ENCODE assay signal across 16 cellular contexts in genomic region chr14:74015178-74015577, GRCh38. TPM values are rescaled to one million over a fixed set of nuclear protein-coding genes. Genes with fewer than 3 reads are reported as not detected.
DNase-seq lines count a peak whose midpoint lies in the region; ATAC-seq and TF ChIP-seq lines count a peak whose summit lies in the region.
"Had no signal": no experiment of that assay in that cellular context is flagged by ENCODE, and none has a peak within 500 bp of the region (broad histone marks: within the 10 kb centered on the region; RNA-seq: fewer than 3 reads in every experiment).

No MANE protein-coding gene starts in this region.

- peaks cover 9% of the 10 kb centered on the region for H3K4me1 Mint-ChIP-seq in T-helper 17 cell
- H3K4me1 Mint-ChIP-seq in T-helper 2 cell treated with Interferon-gamma antibody and Interleukin-4, amounts not matched to agents 5 μg/mL and 100 μg/mL, for 36 hours (ENCODE audit: low read depth): peaks cover 19% of the 10 kb centered on the region
- H3K4me1 Mint-ChIP-seq: GM23338 had no signal

- in situ Hi-C loops in gastrocnemius medialis (cut with MboI; ENCODE audit: low sequenced_read_pairs in 4 of 4): no loop called here

- H3K27ac Mint-ChIP-seq in T-helper 17 cell: peak overlapping the region; percentile 2
- no peak overlapping the region for H3K27ac Mint-ChIP-seq in T-helper 2 cell treated with Interferon-gamma antibody and Interleukin-4, amounts not matched to agents 5 μg/mL and 100 μg/mL, for 36 hours
- H3K27ac Mint-ChIP-seq: CD4-positive, CD25-positive, alpha-beta regulatory T cell; GM23338 had no signal

- 0 out of 2 replicates have a peak overlapping the region, but pooled peaks have one; percentile 19 for H3K27ac ChIP-seq in C4-2B
- H3K27ac ChIP-seq in Karpas-422 (ENCODE audit: low read length): no peak overlapping the region
- H3K27ac ChIP-seq in right lobe of liver: peak overlapping the region in 2 of 3 donors; percentile 48 to 65
- no peak overlapping the region for H3K27ac ChIP-seq in gastrocnemius medialis
- H3K27ac ChIP-seq: BLaER1, HL-60 had no signal

- peaks cover 31% of the 10 kb centered on the region for H3K79me2 ChIP-seq in Karpas-422 (ENCODE audit: low read length)

- peaks cover 20% of the 10 kb centered on the region for H3K4me1 ChIP-seq in Karpas-422 (ENCODE audit: low read length)
- peaks cover 0 to 33% (median 9%) of the 10 kb centered on the region in 4 donors for H3K4me1 ChIP-seq in right lobe of liver
- peaks cover 6 to 12% of the 10 kb centered on the region in 2 donors for H3K4me1 ChIP-seq in gastrocnemius medialis

- no peaks in the 10 kb centered on the region for H3K27me3 Mint-ChIP-seq in T-helper 17 cell
- H3K27me3 Mint-ChIP-seq in T-helper 2 cell treated with Interferon-gamma antibody and Interleukin-4, amounts not matched to agents 5 μg/mL and 100 μg/mL, for 36 hours (ENCODE audit: low read depth): no peaks in the 10 kb centered on the region
- H3K27me3 Mint-ChIP-seq: CD4-positive, CD25-positive, alpha-beta regulatory T cell had no signal

- peaks cover 5% of the 10 kb centered on the region; the same call in 1 of the 2 replicates for H3K36me3 ChIP-seq in Karpas-422 (ENCODE audit: insufficient read depth, low read length)
- peaks cover 0 to 15% (median 4%) of the 10 kb centered on the region in 4 donors for H3K36me3 ChIP-seq in right lobe of liver
- peaks cover 0 to 13% of the 10 kb centered on the region in 2 donors for H3K36me3 ChIP-seq in gastrocnemius medialis

- no peaks in the 10 kb centered on the region for H4K20me1 ChIP-seq in Karpas-422 (ENCODE audit: insufficient read depth, low read depth, low read length)
- H4K20me1 ChIP-seq: BLaER1 had no signal

- TF ChIP-seq CTCF in C4-2B (conservative IDR thresholded peaks at IDR 0.05) (no peak), right lobe of liver (IDR thresholded peaks at IDR 0.05) (no peak), gastrocnemius medialis (IDR thresholded peaks at IDR 0.05 in 4 of 5, conservative IDR thresholded peaks at IDR 0.05 in 1 of 5) (no peak)

- no peak for TF ChIP-seq POLR2A in right lobe of liver (IDR thresholded peaks at IDR 0.05)
- no peak for TF ChIP-seq POLR2A in gastrocnemius medialis (IDR thresholded peaks at IDR 0.05)

- no peak overlapping the region for H3K9ac ChIP-seq in Karpas-422 (ENCODE audit: low read length)
- H3K9ac ChIP-seq: BLaER1 had no signal

- H3K9me3 ChIP-seq in Karpas-422 (ENCODE audit: low read length) (no peaks in the 10 kb centered on the region), T-helper 17 cell (ENCODE audit: control insufficient read depth, low read length, poor library complexity, severe bottlenecking) (no peaks in the 10 kb centered on the region), right lobe of liver (no peaks in the 10 kb centered on the region), gastrocnemius medialis (no peaks in the 10 kb centered on the region)
- H3K9me3 ChIP-seq: BLaER1 had no signal

- ATAC-seq in T-helper 17 cell: no peak
- no peak for ATAC-seq in right lobe of liver
- ATAC-seq in gastrocnemius medialis: no peak
- ATAC-seq: GM23338 had no signal

- peaks cover 6% of the 10 kb centered on the region for H3K36me3 Mint-ChIP-seq in T-helper 17 cell (ENCODE audit: low read depth)
- peaks cover 1% of the 10 kb centered on the region for H3K36me3 Mint-ChIP-seq in T-helper 2 cell treated with Interferon-gamma antibody and Interleukin-4, amounts not matched to agents 5 μg/mL and 100 μg/mL, for 36 hours (ENCODE audit: low read depth)

- H3K4me3 Mint-ChIP-seq in T-helper 17 cell: no peak overlapping the region
- no peak overlapping the region for H3K4me3 Mint-ChIP-seq in T-helper 2 cell treated with Interferon-gamma antibody and Interleukin-4, amounts not matched to agents 5 μg/mL and 100 μg/mL, for 36 hours
- H3K4me3 Mint-ChIP-seq: GM23338 had no signal

- H2AFZ ChIP-seq in Karpas-422 (ENCODE audit: low read length): no peak overlapping the region
- H2AFZ ChIP-seq: GM23338 had no signal

- H3K27me3 ChIP-seq in Karpas-422 (ENCODE audit: low read length) (no peaks in the 10 kb centered on the region), right lobe of liver (no peaks in the 10 kb centered on the region), gastrocnemius medialis (no peaks in the 10 kb centered on the region)
- H3K27me3 ChIP-seq: BLaER1 had no signal

- H3K9me2 ChIP-seq in Karpas-422 (replicated peaks; ENCODE audit: insufficient read depth, low read length): no peaks in the 10 kb centered on the region

- H3K4me3 ChIP-seq in Karpas-422 (ENCODE audit: low read length) (no peak overlapping the region), right lobe of liver (no peak overlapping the region), gastrocnemius medialis (no peak overlapping the region)
- H3K4me3 ChIP-seq: BLaER1, GM23338 had no signal

- peak; percentile 55 for DNase-seq in Karpas-422
- no peak for DNase-seq in T-helper 17 cell
- DNase-seq in right lobe of liver: no peak
- DNase-seq in NCI-H1436 treated with DMSO at 0.1 percent for 48 hours (lab: John Stamatoyannopoulos, UW): no peak
- DNase-seq in gastrocnemius medialis: no peak
- DNase-seq in T-helper 2 cell treated with Interferon-gamma antibody and Interleukin-4, amounts not matched to agents 5 μg/mL and 100 μg/mL, for 36 hours (ENCODE audit: low spot score): no peak
- DNase-seq: Calu3; CD4-positive, CD25-positive, alpha-beta regulatory T cell; DMS79 treated with DMSO at 0.1 percent for 48 hours; HCEC 1CT; IMR-90; KG1 had no signal

- intact Hi-C loops in right lobe of liver (cut with DNase I): no loop called here
- intact Hi-C loops in gastrocnemius medialis (cut with DNase I; ENCODE audit: low total_unique reads): loop anchor here (5.0 kb wide), 2 partner anchors 128 to 477 kb away; partner anchors contain the start of genes ISCA2, NPC2 and ZNF410

- no peaks in the 10 kb centered on the region for H3K9me3 Mint-ChIP-seq in T-helper 2 cell treated with Interferon-gamma antibody and Interleukin-4, amounts not matched to agents 5 μg/mL and 100 μg/mL, for 36 hours
- H3K9me3 Mint-ChIP-seq: GM23338 had no signal

- 86% methylated on average over 3 of the region's 3 CpGs for WGBS in right lobe of liver (ENCODE audit: insufficient coverage, low coverage, low lambda C conversion rate, missing lambda C conversion rate)

- H3K4me2 ChIP-seq in Karpas-422 (ENCODE audit: low read depth, low read length, poor library complexity, severe bottlenecking): no peak overlapping the region
- H3K4me2 ChIP-seq: BLaER1, GM23338 had no signal

RNA-seq across cellular contexts. Expression of gene ENTPD5, which starts 3.9 kb away (rescaled TPM):
- 22.3 and 26.3 TPM in 2 replicates for total RNA-seq in Karpas-422 (2014; rRNA removed; shearing (Covaris generic); ENCODE audit: low replicate concordance)
- total RNA-seq in T-helper 17 cell (1 to 10 TPM; 8.3 to 8.9 TPM), right lobe of liver (100 to 1,000 TPM in 4 of 6 experiments, 10 to 100 TPM in 2; 96.6 to 334 (median 150) TPM), gastrocnemius medialis (10 to 100 TPM in 1 of 4 donors, 1 to 10 TPM in 3; 5.4 to 10.2 (median 7.3) TPM)

RNA-seq across cellular contexts. Expression of gene BBOF1, which starts 4.0 kb away (rescaled TPM):
- total RNA-seq in Karpas-422 (2014; rRNA removed; shearing (Covaris generic); ENCODE audit: low replicate concordance): 2.0 and 6.1 TPM in 2 replicates
- 1 to 10 TPM; 2.5 to 2.8 TPM for total RNA-seq in T-helper 17 cell
- 1 to 10 TPM in 5 of 6 experiments, under 1 TPM in 1; 0.81 to 3.3 (median 1.3) TPM for total RNA-seq in right lobe of liver
- 1 to 10 TPM in 3 of 4 donors, under 1 TPM in 1; 0.95 to 8.7 (median 1.9) TPM for total RNA-seq in gastrocnemius medialis

Comparison
In these comparisons a context has a peak if more than half of its experiments do, and no peak if none do; other contexts are left out.
1. H3K27ac ChIP-seq: peak in C4-2B (single experiment) and right lobe of liver (2 of 3); none in Karpas-422 (single experiment) and gastrocnemius medialis (0 of 4).